Comparison of ENCODE assay signal across 1 cellular context in genomic region chr3:88149146-88149515, GRCh38.
TF ChIP-seq lines count a peak whose summit lies in the region.

No MANE protein-coding gene starts in this region.

TF ChIP-seq in IMR-90, 13 proteins besides CTCF, POLR2A, EP300 and RAD21 (continued from another document):
- TF ChIP-seq, protein P1, sequence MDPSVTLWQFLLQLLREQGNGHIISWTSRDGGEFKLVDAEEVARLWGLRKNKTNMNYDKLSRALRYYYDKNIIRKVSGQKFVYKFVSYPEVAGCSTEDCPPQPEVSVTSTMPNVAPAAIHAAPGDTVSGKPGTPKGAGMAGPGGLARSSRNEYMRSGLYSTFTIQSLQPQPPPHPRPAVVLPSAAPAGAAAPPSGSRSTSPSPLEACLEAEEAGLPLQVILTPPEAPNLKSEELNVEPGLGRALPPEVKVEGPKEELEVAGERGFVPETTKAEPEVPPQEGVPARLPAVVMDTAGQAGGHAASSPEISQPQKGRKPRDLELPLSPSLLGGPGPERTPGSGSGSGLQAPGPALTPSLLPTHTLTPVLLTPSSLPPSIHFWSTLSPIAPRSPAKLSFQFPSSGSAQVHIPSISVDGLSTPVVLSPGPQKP (IDR thresholded peaks at IDR 0.05; ENCODE audit: borderline replicate concordance, low read depth, low read length), result no peak
- TF ChIP-seq CEBPB (IDR thresholded peaks at IDR 0.05; ENCODE audit: low read depth, low read length) (no peak), SMC3 (IDR thresholded peaks at IDR 0.05; ENCODE audit: low read depth, low read length) (no peak), FOS (IDR thresholded peaks at IDR 0.05; ENCODE audit: low read depth, low read length) (no peak), BHLHE40 (IDR thresholded peaks at IDR 0.05; ENCODE audit: low read depth, low read length) (no peak), MAZ (IDR thresholded peaks at IDR 0.05; ENCODE audit: borderline replicate concordance, low read depth, low read length) (no peak), RFX5 (IDR thresholded peaks at IDR 0.05; ENCODE audit: low read depth, low read length) (no peak), RCOR1 (IDR thresholded peaks at IDR 0.05; ENCODE audit: insufficient replicate concordance, low read length) (no peak), CHD1 (IDR thresholded peaks at IDR 0.05; ENCODE audit: low read depth, low read length) (no peak), NFE2L2 (IDR thresholded peaks at IDR 0.05; ENCODE audit: low read depth, low read length) (no peak)
- TF ChIP-seq, protein P2, sequence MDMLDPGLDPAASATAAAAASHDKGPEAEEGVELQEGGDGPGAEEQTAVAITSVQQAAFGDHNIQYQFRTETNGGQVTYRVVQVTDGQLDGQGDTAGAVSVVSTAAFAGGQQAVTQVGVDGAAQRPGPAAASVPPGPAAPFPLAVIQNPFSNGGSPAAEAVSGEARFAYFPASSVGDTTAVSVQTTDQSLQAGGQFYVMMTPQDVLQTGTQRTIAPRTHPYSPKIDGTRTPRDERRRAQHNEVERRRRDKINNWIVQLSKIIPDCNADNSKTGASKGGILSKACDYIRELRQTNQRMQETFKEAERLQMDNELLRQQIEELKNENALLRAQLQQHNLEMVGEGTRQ (IDR thresholded peaks at IDR 0.05; ENCODE audit: low read depth, low read length), result no peak
